ENCODE assay signal across 27 cellular contexts in the genomic region with DNA sequence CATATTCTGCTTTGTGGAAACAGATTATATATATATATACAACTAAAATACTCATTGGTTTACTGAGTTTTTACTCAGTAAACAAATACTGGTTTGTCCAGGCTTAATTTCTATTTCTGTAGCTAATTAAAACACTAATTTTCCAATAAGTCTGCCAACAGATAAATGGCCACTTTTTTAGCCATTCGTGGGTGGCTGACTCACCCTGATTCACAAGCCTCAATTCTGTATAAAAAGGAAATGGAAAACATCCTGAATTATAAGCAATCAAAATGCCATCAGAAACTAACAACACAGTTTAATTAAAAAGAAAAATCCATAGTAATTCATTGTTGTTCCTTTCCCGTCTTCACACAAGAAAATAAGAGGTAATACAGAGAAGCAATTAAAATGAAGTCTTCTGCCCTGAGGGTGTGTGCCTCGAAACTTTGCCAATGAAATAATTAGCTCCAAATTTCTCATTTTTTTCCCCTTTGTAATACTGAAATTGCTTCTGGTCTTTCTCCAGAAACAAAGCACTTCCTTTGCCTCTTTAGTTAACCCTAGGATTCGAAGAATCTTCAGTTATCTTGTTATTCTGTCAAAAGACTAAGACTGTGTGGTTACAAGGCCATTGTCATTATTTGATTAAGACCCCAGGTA.
A peak's percentile ranks its signal among the peaks of the same experiment; 100 is the strongest.
DNase-seq lines count a peak whose midpoint lies in the region; ATAC-seq lines count a peak whose summit lies in the region.
"Had no signal": no experiment of that assay in that cellular context is flagged by ENCODE, and none has a peak within 500 bp of the region (broad histone marks: within the 10 kb centered on the region; RNA-seq: fewer than 3 reads in every experiment).

No MANE protein-coding gene starts in this region.

- WGBS in GM23248 (ENCODE audit: low coverage in 1 of 2, low lambda C conversion rate in 2 of 2, missing lambda C conversion rate in 2 of 2), 2 experiments, result 1% methylated on average over 4 of the region's 4 CpGs

- H3F3A ChIP-seq in GM23248 (ENCODE audit: insufficient read depth), result peaks cover 19% of the 10 kb centered on the region; the same call in 1 of the 2 replicates

- no peaks in the 10 kb centered on the region for H4K20me1 ChIP-seq in GM23248 (ENCODE audit: insufficient read depth)

- no peaks in the 10 kb centered on the region for H3K9me3 Mint-ChIP-seq in activated T-helper 1 cell treated with anti-CD3 and anti-CD28 coated beads, Interleukin-12 subunit alpha, Interleukin-12 subunit beta, Interleukin-2, Interleukin-4 antibody, amounts not matched to agents 30 ng/mL and 10 ng/mL and 1 ng/mL, durations not matched to agents 14 hours and 24 hours and 36 hours
- no peaks in the 10 kb centered on the region for H3K9me3 Mint-ChIP-seq in naive thymus-derived CD4-positive, alpha-beta T cell
- H3K9me3 Mint-ChIP-seq: memory B cell, T-cell had no signal

- H3K27me3 ChIP-seq in GM23248 (replicated peaks; ENCODE audit: insufficient read depth), result no peaks in the 10 kb centered on the region
- no peaks in the 10 kb centered on the region for H3K27me3 ChIP-seq in naive thymus-derived CD4-positive, alpha-beta T cell (ENCODE audit: control insufficient read depth in 2 of 2, insufficient read depth in 2 of 2, low read length in 2 of 2)
- H3K27me3 ChIP-seq: body of pancreas had no signal

- H2AFZ ChIP-seq in GM23248, result peak overlapping the region; percentile 38

- H3K4me2 ChIP-seq in GM23248 (ENCODE audit: unreplicated experiment), result peak overlapping the region; percentile 56

- no peaks in the 10 kb centered on the region for H3K79me2 ChIP-seq in GM23248 (ENCODE audit: insufficient read depth)

- H3K4me3 ChIP-seq in GM23248, result peak overlapping the region; percentile 34
- H3K4me3 ChIP-seq in naive thymus-derived CD4-positive, alpha-beta T cell (ENCODE audit: low read length), result no peak overlapping the region
- H3K4me3 ChIP-seq: body of pancreas had no signal

- H3K27me3 Mint-ChIP-seq in activated T-helper 1 cell treated with anti-CD3 and anti-CD28 coated beads, Interleukin-12 subunit alpha, Interleukin-12 subunit beta, Interleukin-2, Interleukin-4 antibody, amounts not matched to agents 30 ng/mL and 10 ng/mL and 1 ng/mL, durations not matched to agents 14 hours and 24 hours and 36 hours (ENCODE audit: insufficient read depth), result peaks cover 2% of the 10 kb centered on the region
- peaks cover 0 to 12% (median 5%) of the 10 kb centered on the region in 5 donors for H3K27me3 Mint-ChIP-seq in naive thymus-derived CD4-positive, alpha-beta T cell
- H3K27me3 Mint-ChIP-seq: B cell had no signal

- no peaks in the 10 kb centered on the region for H3K9me2 ChIP-seq in GM23248 (ENCODE audit: insufficient read depth)

- no peaks in the 10 kb centered on the region for H3K4me1 Mint-ChIP-seq in activated T-helper 1 cell treated with anti-CD3 and anti-CD28 coated beads, Interleukin-12 subunit alpha, Interleukin-12 subunit beta, Interleukin-2, Interleukin-4 antibody, amounts not matched to agents 30 ng/mL and 10 ng/mL and 1 ng/mL, durations not matched to agents 14 hours and 24 hours and 36 hours (ENCODE audit: low read depth)
- H3K4me1 Mint-ChIP-seq in naive thymus-derived CD4-positive, alpha-beta T cell, result no peaks in the 10 kb centered on the region
- H3K4me1 Mint-ChIP-seq: B cell, memory B cell, natural killer cell, T-cell had no signal

- peak overlapping the region; percentile 9 for H3K27ac Mint-ChIP-seq in activated T-helper 1 cell treated with anti-CD3 and anti-CD28 coated beads, Interleukin-12 subunit alpha, Interleukin-12 subunit beta, Interleukin-2, Interleukin-4 antibody, amounts not matched to agents 30 ng/mL and 10 ng/mL and 1 ng/mL, durations not matched to agents 14 hours and 24 hours and 36 hours
- H3K27ac Mint-ChIP-seq in naive thymus-derived CD4-positive, alpha-beta T cell, result no peak overlapping the region
- H3K27ac Mint-ChIP-seq: B cell, IgD-negative memory B cell, memory B cell, natural killer cell, T-cell had no signal

- H3K36me3 Mint-ChIP-seq in activated T-helper 1 cell treated with anti-CD3 and anti-CD28 coated beads, Interleukin-12 subunit alpha, Interleukin-12 subunit beta, Interleukin-2, Interleukin-4 antibody, amounts not matched to agents 30 ng/mL and 10 ng/mL and 1 ng/mL, durations not matched to agents 14 hours and 24 hours and 36 hours (ENCODE audit: low read depth), result no peaks in the 10 kb centered on the region
- H3K36me3 Mint-ChIP-seq in naive thymus-derived CD4-positive, alpha-beta T cell, result no peaks in the 10 kb centered on the region
- H3K36me3 Mint-ChIP-seq: memory B cell, natural killer cell, T-cell had no signal

- intact Hi-C loops in activated T-helper 1 cell treated with anti-CD3 and anti-CD28 coated beads, Interleukin-12 subunit alpha, Interleukin-12 subunit beta, Interleukin-2, Interleukin-4 antibody, amounts not matched to agents 30 ng/mL and 10 ng/mL and 1 ng/mL, durations not matched to agents 14 hours and 24 hours and 36 hours (cut with micrococcal nuclease), result no loop called here
- intact Hi-C loops in naive thymus-derived CD4-positive, alpha-beta T cell (cut with micrococcal nuclease), result no loop called here

- CTCF ChIA-PET in naive thymus-derived CD4-positive, alpha-beta T cell (lab: Charles Lee), result no interaction called here

- peak overlapping the region; percentile 46 for H3K27ac ChIP-seq in GM23248
- no peak overlapping the region for H3K27ac ChIP-seq in naive thymus-derived CD4-positive, alpha-beta T cell (ENCODE audit: low read depth, low read length)
- H3K27ac ChIP-seq: body of pancreas had no signal

- H3K4me3 Mint-ChIP-seq in activated T-helper 1 cell treated with anti-CD3 and anti-CD28 coated beads, Interleukin-12 subunit alpha, Interleukin-12 subunit beta, Interleukin-2, Interleukin-4 antibody, amounts not matched to agents 30 ng/mL and 10 ng/mL and 1 ng/mL, durations not matched to agents 14 hours and 24 hours and 36 hours, result no peak overlapping the region
- no peak overlapping the region for H3K4me3 Mint-ChIP-seq in naive thymus-derived CD4-positive, alpha-beta T cell
- H3K4me3 Mint-ChIP-seq: B cell, IgD-negative memory B cell, memory B cell, natural killer cell, T-cell had no signal

- no peaks in the 10 kb centered on the region for H3K9me3 ChIP-seq in GM23248 (ENCODE audit: low read depth)
- no peaks in the 10 kb centered on the region for H3K9me3 ChIP-seq in naive thymus-derived CD4-positive, alpha-beta T cell (ENCODE audit: control insufficient read depth in 2 of 3, low read length in 3 of 3)
- H3K9me3 ChIP-seq: body of pancreas had no signal

- H3K9ac ChIP-seq in GM23248, result no peak overlapping the region

- in situ Hi-C loops in GM23248 (cut with MboI), result no loop called here

- peak; percentile 83 for DNase-seq in GM23248
- no peak for DNase-seq in activated T-helper 1 cell treated with anti-CD3 and anti-CD28 coated beads, Interleukin-12 subunit alpha, Interleukin-12 subunit beta, Interleukin-2, Interleukin-4 antibody, amounts not matched to agents 30 ng/mL and 10 ng/mL and 1 ng/mL, durations not matched to agents 14 hours and 24 hours and 36 hours (ENCODE audit: low spot score)
- peak; percentile 30 for DNase-seq in fibroblast of gingiva (ENCODE audit: low read depth)
- DNase-seq in renal cortical epithelial cell (ENCODE audit: low read depth), result peak; percentile 34
- no peak for DNase-seq in NCI-H2029 (lab: John Stamatoyannopoulos, UW)
- no peak for DNase-seq in naive thymus-derived CD4-positive, alpha-beta T cell
- DNase-seq: activated CD4-positive, alpha-beta T cell treated with anti-CD3 and anti-CD28 coated beads, Interleukin-2, amount 50 U/mL, for 48 hours; activated naive CD4-positive, alpha-beta T cell treated with anti-CD3 and anti-CD28 coated beads, Interleukin-2, amount 50 U/mL, for 16 hours; activated T-cell treated with anti-CD3 and anti-CD28 coated beads, Interleukin-2, amount 50 U/mL, for 1 hour; body of pancreas; Calu3; hippocampal formation; kidney; MV-4-11; natural killer cell; NCI-H2081 treated with DMSO at 0.1 percent for 48 hours; NCI-H524; small intestine; stimulated activated CD4-positive, alpha-beta T cell treated with anti-CD3 and anti-CD28 coated beads, Interleukin-4, amount 100 ng/mL, for 4 hours; substantia nigra; T-cell had no signal

- H3K4me1 ChIP-seq in GM23248 (ENCODE audit: insufficient read depth), result peaks cover 25% of the 10 kb centered on the region
- no peaks in the 10 kb centered on the region for H3K4me1 ChIP-seq in naive thymus-derived CD4-positive, alpha-beta T cell (ENCODE audit: control insufficient read depth in 2 of 2, insufficient read depth in 2 of 2, low read length in 2 of 2)
- H3K4me1 ChIP-seq: body of pancreas had no signal

- H3K36me3 ChIP-seq in GM23248 (ENCODE audit: low read depth), result peaks cover 12% of the 10 kb centered on the region
- no peaks in the 10 kb centered on the region for H3K36me3 ChIP-seq in naive thymus-derived CD4-positive, alpha-beta T cell (ENCODE audit: control insufficient read depth in 2 of 3, insufficient read depth in 3 of 3, low read length in 3 of 3)

- no peak for ATAC-seq in GM18511 (IDR thresholded peaks at IDR 0.05; ENCODE audit: unreplicated experiment)
- ATAC-seq in HG02870 (IDR thresholded peaks at IDR 0.05; ENCODE audit: unreplicated experiment), result no peak
- no peak for ATAC-seq in naive thymus-derived CD4-positive, alpha-beta T cell
- ATAC-seq: body of pancreas, esophagus mucosa, natural killer cell, T-cell had no signal

- POLR2A ChIA-PET in naive thymus-derived CD4-positive, alpha-beta T cell (lab: Charles Lee), result no interaction called here

Comparison
In these comparisons a context has a peak if more than half of its experiments do, and no peak if none do; other contexts are left out.
1. DNase-seq: peak in GM23248 (single experiment), fibroblast of gingiva (single experiment) and renal cortical epithelial cell (single experiment); none in activated T-helper 1 cell treated with anti-CD3 and anti-CD28 coated beads, Interleukin-12 subunit alpha, Interleukin-12 subunit beta, Interleukin-2, Interleukin-4 antibody, amounts not matched to agents 30 ng/mL and 10 ng/mL and 1 ng/mL, durations not matched to agents 14 hours and 24 hours and 36 hours (single experiment), NCI-H2029 (single experiment) and naive thymus-derived CD4-positive, alpha-beta T cell (0 of 9).